Comparison of ENCODE assay signal across 9 cellular contexts in the genomic region with DNA sequence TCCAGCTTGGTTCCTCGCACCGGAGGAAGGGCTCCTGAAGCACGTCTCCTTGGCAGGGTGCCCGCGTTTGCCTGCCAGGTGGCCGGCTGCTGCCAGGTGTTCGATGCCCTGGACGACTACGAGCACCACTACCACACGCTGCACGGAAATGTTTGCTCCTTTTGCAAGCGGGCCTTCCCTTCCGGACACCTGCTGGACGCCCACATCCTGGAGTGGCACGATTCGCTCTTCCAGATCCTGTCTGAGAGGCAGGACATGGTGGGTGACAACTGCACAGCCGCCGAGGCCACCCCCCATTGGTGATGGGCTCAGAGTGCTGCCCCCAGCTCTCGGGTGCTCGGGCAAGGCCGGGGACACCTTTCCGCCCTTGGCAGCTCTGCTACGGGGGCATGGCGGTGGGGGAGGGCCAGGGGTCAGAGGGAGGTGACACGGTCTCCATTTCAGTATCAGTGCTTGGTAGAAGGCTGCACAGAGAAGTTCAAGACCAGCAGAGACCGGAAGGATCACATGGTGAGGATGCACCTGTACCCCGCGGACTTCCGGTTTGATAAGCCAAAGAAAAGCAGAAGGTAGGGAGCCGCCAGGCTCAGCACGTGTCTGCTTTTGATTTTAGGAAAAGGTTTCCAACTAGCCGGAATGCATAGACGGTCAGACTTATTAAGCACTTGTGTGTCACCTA. TPM values are rescaled to one million over a fixed set of nuclear protein-coding genes. Genes with fewer than 3 reads are reported as not detected.
A peak's percentile ranks its signal among the peaks of the same experiment; 100 is the strongest.
DNase-seq lines count a peak whose midpoint lies in the region; ATAC-seq and TF ChIP-seq lines count a peak whose summit lies in the region.
"Had no signal": no experiment of that assay in that cellular context is flagged by ENCODE, and none has a peak within 500 bp of the region (broad histone marks: within the 10 kb centered on the region; RNA-seq: fewer than 3 reads in every experiment).

No MANE protein-coding gene starts in this region.

- TF ChIP-seq RAD21 in Ishikawa (IDR thresholded peaks at IDR 0.05; ENCODE audit: low read depth), result no peak

- H4K20me1 ChIP-seq in BLaER1 treated with 17β-estradiol and CSF1 and Interleukin-3, amounts not matched to agents 10 nM and 100 nM, result peaks cover 25 to 82% (median 60%) of the 10 kb centered on the region in 11 experiments; a peak in 21 of 22 replicates

- no peak for ATAC-seq in activated naive CD8-positive, alpha-beta T cell treated with anti-CD3 and anti-CD28 coated beads, Interleukin-2, amount 10 ng/mL, durations not matched to agents 7 days and 5 days (ENCODE audit: low read depth)
- ATAC-seq in mucosa of descending colon (peak; percentile 33), GM19023 (IDR thresholded peaks at IDR 0.05; ENCODE audit: unreplicated experiment) (no peak), GM18861 (IDR thresholded peaks at IDR 0.05; ENCODE audit: unreplicated experiment) (no peak), GM18511 (IDR thresholded peaks at IDR 0.05; ENCODE audit: unreplicated experiment) (no peak)

- peaks cover 11% of the 10 kb centered on the region for H3K4me1 Mint-ChIP-seq in activated naive CD8-positive, alpha-beta T cell treated with anti-CD3 and anti-CD28 coated beads, Interleukin-2, amount 10 ng/mL, durations not matched to agents 7 days and 5 days

- DNase-seq in activated naive CD8-positive, alpha-beta T cell treated with anti-CD3 and anti-CD28 coated beads, Interleukin-2, amount 10 ng/mL, durations not matched to agents 7 days and 5 days, result no peak
- DNase-seq in mucosa of descending colon (peak; percentile 78 to 86 (median 81)), H4 (ENCODE audit: low spot score) (no peak)
- DNase-seq: retina had no signal

- H3K4me3 ChIP-seq in BLaER1 treated with 17β-estradiol and CSF1 and Interleukin-3, amounts not matched to agents 10 nM and 100 nM, result peak overlapping the region in 7 of 10 experiments; percentile 7 to 100 (median 95); a peak in 6 of 20 replicates
- H3K4me3 ChIP-seq in mucosa of descending colon, result no peak overlapping the region

- TF ChIP-seq EP300 in Ishikawa (IDR thresholded peaks at IDR 0.05; ENCODE audit: borderline replicate concordance), result no peak

- H3K4me2 ChIP-seq in BLaER1 treated with 17β-estradiol and CSF1 and Interleukin-3, amounts not matched to agents 10 nM and 100 nM, result peak overlapping the region; percentile 47 to 97 (median 60); a peak in 21 of 22 replicates

- intact Hi-C loops in mucosa of descending colon (cut with DNase I, micrococcal nuclease), result no loop called here

- H3K4me3 Mint-ChIP-seq in activated naive CD8-positive, alpha-beta T cell treated with anti-CD3 and anti-CD28 coated beads, Interleukin-2, amount 10 ng/mL, durations not matched to agents 7 days and 5 days, result peak overlapping the region; percentile 22

- H3K9me3 ChIP-seq in BLaER1 treated with 17β-estradiol and CSF1 and Interleukin-3, amounts not matched to agents 10 nM and 100 nM (replicated peaks in 1 of 11), result no peaks in the 10 kb centered on the region
- H3K9me3 ChIP-seq in mucosa of descending colon, result no peaks in the 10 kb centered on the region

- H3K4me1 ChIP-seq in BLaER1 treated with 17β-estradiol and CSF1 and Interleukin-3, amounts not matched to agents 10 nM and 100 nM, result peaks cover 37 to 65% (median 57%) of the 10 kb centered on the region in 10 experiments
- H3K4me1 ChIP-seq in mucosa of descending colon (ENCODE audit: low read depth), result peaks cover 21% of the 10 kb centered on the region

- no peaks in the 10 kb centered on the region for H3K27me3 ChIP-seq in BLaER1 treated with 17β-estradiol and CSF1 and Interleukin-3, amounts not matched to agents 10 nM and 100 nM

- H3K9me3 Mint-ChIP-seq in activated naive CD8-positive, alpha-beta T cell treated with anti-CD3 and anti-CD28 coated beads, Interleukin-2, amount 10 ng/mL, durations not matched to agents 7 days and 5 days, result no peaks in the 10 kb centered on the region

- H3K36me3 ChIP-seq in BLaER1 treated with 17β-estradiol and CSF1 and Interleukin-3, amounts not matched to agents 10 nM and 100 nM, result peaks cover 31 to 52% (median 39%) of the 10 kb centered on the region in 11 experiments
- no peaks in the 10 kb centered on the region for H3K36me3 ChIP-seq in mucosa of descending colon (ENCODE audit: low read depth)

- no peak overlapping the region for H3K27ac Mint-ChIP-seq in activated naive CD8-positive, alpha-beta T cell treated with anti-CD3 and anti-CD28 coated beads, Interleukin-2, amount 10 ng/mL, durations not matched to agents 7 days and 5 days

- peaks cover 3% of the 10 kb centered on the region for H3K36me3 Mint-ChIP-seq in activated naive CD8-positive, alpha-beta T cell treated with anti-CD3 and anti-CD28 coated beads, Interleukin-2, amount 10 ng/mL, durations not matched to agents 7 days and 5 days

- H3K27ac ChIP-seq in BLaER1 treated with 17β-estradiol and CSF1 and Interleukin-3, amounts not matched to agents 10 nM and 100 nM, result peak overlapping the region in 1 of 11 experiments; percentile 12; a peak in 1 of 22 replicates

- no peaks in the 10 kb centered on the region for H3K27me3 Mint-ChIP-seq in activated naive CD8-positive, alpha-beta T cell treated with anti-CD3 and anti-CD28 coated beads, Interleukin-2, amount 10 ng/mL, durations not matched to agents 7 days and 5 days

- H3K9ac ChIP-seq in BLaER1 treated with 17β-estradiol and CSF1 and Interleukin-3, amounts not matched to agents 10 nM and 100 nM, result no peak overlapping the region

- POLR2A ChIA-PET in activated naive CD8-positive, alpha-beta T cell treated with anti-CD3 and anti-CD28 coated beads, Interleukin-2, amount 10 ng/mL, durations not matched to agents 7 days and 5 days (lab: Charles Lee), result interaction anchor here (0.9 kb wide), 1 partner anchor 34 kb away, joined by 4 read pairs; a partner anchor contains a TSS

- TF ChIP-seq CTCF in mucosa of descending colon (IDR thresholded peaks at IDR 0.05), result no peak

TF ChIP-seq in Ishikawa, 13 proteins besides CTCF, POLR2A, EP300 and RAD21:
- TF ChIP-seq NFIC (IDR thresholded peaks at IDR 0.05) (peak; percentile 78; the same call in 1 of the 2 replicates), EGR1 (IDR thresholded peaks at IDR 0.05) (no peak), FOXM1 (IDR thresholded peaks at IDR 0.05; ENCODE audit: borderline replicate concordance, low read depth) (no peak), TAF1 (IDR thresholded peaks at IDR 0.05; ENCODE audit: low read depth) (no peak)
- TF ChIP-seq, protein P1, sequence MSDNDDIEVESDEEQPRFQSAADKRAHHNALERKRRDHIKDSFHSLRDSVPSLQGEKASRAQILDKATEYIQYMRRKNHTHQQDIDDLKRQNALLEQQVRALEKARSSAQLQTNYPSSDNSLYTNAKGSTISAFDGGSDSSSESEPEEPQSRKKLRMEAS (IDR thresholded peaks at IDR 0.05), result peak; percentile 60

RNA-seq across cellular contexts. Expression of a gene that starts 1.1 kb away (rescaled TPM):
- 10 to 100 TPM; 44.5 to 47.4 TPM for total RNA-seq in activated naive CD8-positive, alpha-beta T cell treated with anti-CD3 and anti-CD28 coated beads, Interleukin-2, amount 10 ng/mL, durations not matched to agents 7 days and 5 days
- 10 to 100 TPM; 39.1 to 54.0 (median 42.7) TPM for total RNA-seq in mucosa of descending colon
- total RNA-seq in H4 (2014; rRNA removed; shearing (Covaris generic)), result 53.2 and 66.3 TPM in 2 replicates

RNA-seq across cellular contexts. Expression of a gene that starts 1.2 kb away (rescaled TPM):
- 10 to 100 TPM; 56.4 to 69.3 TPM for total RNA-seq in activated naive CD8-positive, alpha-beta T cell treated with anti-CD3 and anti-CD28 coated beads, Interleukin-2, amount 10 ng/mL, durations not matched to agents 7 days and 5 days
- 10 to 100 TPM; 48.1 to 63.4 (median 58.8) TPM for total RNA-seq in mucosa of descending colon
- total RNA-seq in H4 (2014; rRNA removed; shearing (Covaris generic)), result 49.1 and 54.5 TPM in 2 replicates

RNA-seq across cellular contexts. Expression of a gene that starts 26.8 kb away (rescaled TPM):
- total RNA-seq in activated naive CD8-positive, alpha-beta T cell treated with anti-CD3 and anti-CD28 coated beads, Interleukin-2, amount 10 ng/mL, durations not matched to agents 7 days and 5 days, result 1 to 10 TPM; 3.1 to 3.6 TPM
- total RNA-seq in mucosa of descending colon, result 1 to 10 TPM in 2 of 3 donors, not detected in 1; 1.1 to 7.5 TPM
- total RNA-seq in H4 (2014; rRNA removed; shearing (Covaris generic)), result not detected in 2 replicates

RNA-seq across cellular contexts. Expression of a gene that starts 33.2 kb away (rescaled TPM):
- 10 to 100 TPM; 90.8 to 91.0 TPM for total RNA-seq in activated naive CD8-positive, alpha-beta T cell treated with anti-CD3 and anti-CD28 coated beads, Interleukin-2, amount 10 ng/mL, durations not matched to agents 7 days and 5 days
- 1 to 10 TPM; 4.8 to 7.0 (median 5.2) TPM for total RNA-seq in mucosa of descending colon
- 0.50 and 2.8 TPM in 2 replicates for total RNA-seq in H4 (2014; rRNA removed; shearing (Covaris generic))

RNA-seq across cellular contexts. Expression of a gene that starts 37.3 kb away (rescaled TPM):
- not detected for total RNA-seq in activated naive CD8-positive, alpha-beta T cell treated with anti-CD3 and anti-CD28 coated beads, Interleukin-2, amount 10 ng/mL, durations not matched to agents 7 days and 5 days
- total RNA-seq in mucosa of descending colon, result 100 to 1,000 TPM in 2 of 3 donors, 10 to 100 TPM in 1; 69.0 to 215 (median 106) TPM
- total RNA-seq in H4 (2014; rRNA removed; shearing (Covaris generic)), result not detected in 2 replicates

Comparison
In these comparisons a context has a peak if more than half of its experiments do, and no peak if none do; other contexts are left out.
1. DNase-seq: peak in mucosa of descending colon (3 of 3); none in activated naive CD8-positive, alpha-beta T cell treated with anti-CD3 and anti-CD28 coated beads, Interleukin-2, amount 10 ng/mL, durations not matched to agents 7 days and 5 days (single experiment) and H4 (single experiment).